In genomic region chr9:121399126-121399882, GRCh38 we compare ENCODE assay signal across 1 cellular context.
TF ChIP-seq lines count a peak whose summit lies in the region.

No MANE protein-coding gene starts in this region.

TF ChIP-seq in endothelial cell of umbilical vein, 7 proteins besides CTCF, POLR2A, EP300 and RAD21 (continued from another document):
- TF ChIP-seq POLR2AphosphoS5 (IDR thresholded peaks at IDR 0.05; ENCODE audit: insufficient read depth, low read depth, low read length): no peak
- no peak for TF ChIP-seq JUN (IDR thresholded peaks at IDR 0.05; ENCODE audit: borderline replicate concordance, insufficient read depth, insufficient read length, low read depth)
- TF ChIP-seq GATA2 (IDR thresholded peaks at IDR 0.05; ENCODE audit: insufficient read depth, insufficient read length, low read depth, low read length): no peak
- no peak for TF ChIP-seq FOS (IDR thresholded peaks at IDR 0.05; ENCODE audit: borderline replicate concordance, insufficient read depth, low read length)
- TF ChIP-seq MYC (IDR thresholded peaks at IDR 0.05; ENCODE audit: low read depth, low read length): no peak
TF ChIP-seq in endothelial cell of umbilical vein: peak in this region for 0.
